9 cellular contexts compared by ENCODE assay signal in the genomic region with DNA sequence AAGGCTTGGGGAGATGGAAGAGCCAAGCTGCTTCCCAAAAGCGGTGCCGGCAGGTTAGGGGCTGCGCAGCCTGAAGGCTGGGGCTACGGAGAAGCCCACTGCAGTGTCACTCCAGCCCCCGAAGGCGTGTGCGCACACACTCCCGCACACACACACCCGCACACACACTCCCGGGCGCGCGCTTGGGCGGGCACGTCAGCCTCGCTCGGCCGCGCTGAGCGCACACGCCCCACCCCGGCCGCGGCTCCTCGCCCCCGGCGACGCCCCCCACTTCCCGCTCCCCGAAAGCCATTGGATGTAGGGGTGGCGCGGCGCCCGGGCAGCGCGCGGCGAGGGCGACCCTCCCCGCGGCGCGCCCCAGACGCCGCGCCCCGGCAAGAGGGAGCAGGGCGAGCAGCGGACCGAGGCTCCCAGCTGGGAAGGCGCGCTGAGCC. TPM values are rescaled to one million over a fixed set of nuclear protein-coding genes. Genes with fewer than 3 reads are reported as not detected.
DNase-seq lines count a peak whose midpoint lies in the region; ATAC-seq and TF ChIP-seq lines count a peak whose summit lies in the region.
"Had no signal": no experiment of that assay in that cellular context is flagged by ENCODE, and none has a peak within 500 bp of the region (broad histone marks: within the 10 kb centered on the region; RNA-seq: fewer than 3 reads in every experiment).

A gene with protein sequence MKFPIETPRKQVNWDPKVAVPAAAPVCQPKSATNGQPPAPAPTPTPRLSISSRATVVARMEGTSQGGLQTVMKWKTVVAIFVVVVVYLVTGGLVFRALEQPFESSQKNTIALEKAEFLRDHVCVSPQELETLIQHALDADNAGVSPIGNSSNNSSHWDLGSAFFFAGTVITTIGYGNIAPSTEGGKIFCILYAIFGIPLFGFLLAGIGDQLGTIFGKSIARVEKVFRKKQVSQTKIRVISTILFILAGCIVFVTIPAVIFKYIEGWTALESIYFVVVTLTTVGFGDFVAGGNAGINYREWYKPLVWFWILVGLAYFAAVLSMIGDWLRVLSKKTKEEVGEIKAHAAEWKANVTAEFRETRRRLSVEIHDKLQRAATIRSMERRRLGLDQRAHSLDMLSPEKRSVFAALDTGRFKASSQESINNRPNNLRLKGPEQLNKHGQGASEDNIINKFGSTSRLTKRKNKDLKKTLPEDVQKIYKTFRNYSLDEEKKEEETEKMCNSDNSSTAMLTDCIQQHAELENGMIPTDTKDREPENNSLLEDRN (minus strand): TSS at position 184 of the 434 bp plus-strand sequence. CDS start 471 bp downstream, outside the sequence.

- H3K27me3 Mint-ChIP-seq in CD4-positive, alpha-beta memory T cell: peaks cover 27 to 41% of the 10 kb centered on the region in 2 donors
- H3K27me3 Mint-ChIP-seq in neural crest cell (ENCODE audit: low read depth): peaks cover 44% of the 10 kb centered on the region

- peaks cover 0 to 1% (median 0%) of the 10 kb centered on the region in 8 donors for H3K9me3 Mint-ChIP-seq in CD4-positive, alpha-beta memory T cell
- no peaks in the 10 kb centered on the region for H3K9me3 Mint-ChIP-seq in neural crest cell

- H3K36me3 Mint-ChIP-seq in CD4-positive, alpha-beta memory T cell: no peaks in the 10 kb centered on the region
- H3K36me3 Mint-ChIP-seq in neural crest cell (ENCODE audit: low read depth): no peaks in the 10 kb centered on the region

- POLR2A ChIA-PET in CD4-positive, alpha-beta memory T cell (lab: Charles Lee; ENCODE audit: partially characterized antibody): no interaction called here

- no peak within 1 kb of the TSS for H3K27ac ChIP-seq in CD4-positive, alpha-beta memory T cell (ENCODE audit: low read depth, low read length)

- no peaks in the 10 kb centered on the region for H3K9me3 ChIP-seq in CD4-positive, alpha-beta memory T cell (ENCODE audit: control insufficient read depth in 1 of 2, low read length in 2 of 2)

- peak within 1 kb of the TSS in 7 of 8 donors; percentile 20 to 66 (median 30) for H3K4me3 Mint-ChIP-seq in CD4-positive, alpha-beta memory T cell
- peak within 1 kb of the TSS; percentile 95 for H3K4me3 Mint-ChIP-seq in neural crest cell

- no peaks in the 10 kb centered on the region for H3K36me3 ChIP-seq in CD4-positive, alpha-beta memory T cell (ENCODE audit: insufficient read depth, low read length)

- CTCF ChIA-PET in CD4-positive, alpha-beta memory T cell (lab: Charles Lee; ENCODE audit: partially characterized antibody): no interaction called here

- no peaks in the 10 kb centered on the region for H3K4me1 ChIP-seq in CD4-positive, alpha-beta memory T cell (ENCODE audit: insufficient read depth, low read length)

- no peak within 1 kb of the TSS for H3K4me3 ChIP-seq in CD4-positive, alpha-beta memory T cell (ENCODE audit: low read length in 2 of 2)
- H3K4me3 ChIP-seq: lung had no signal

- no peak within 1 kb of the TSS for H3K27ac Mint-ChIP-seq in CD4-positive, alpha-beta memory T cell
- no peak within 1 kb of the TSS for H3K27ac Mint-ChIP-seq in neural crest cell (ENCODE audit: unreplicated experiment)

- TF ChIP-seq CTCF in neural crest cell (conservative IDR thresholded peaks at IDR 0.05): no peak

- peak; percentile 28 for ATAC-seq in GM19328 (IDR thresholded peaks at IDR 0.05; ENCODE audit: unreplicated experiment)
- peak; percentile 41 for ATAC-seq in HG03432 (IDR thresholded peaks at IDR 0.05; ENCODE audit: unreplicated experiment)
- ATAC-seq in HG02763 (IDR thresholded peaks at IDR 0.05; ENCODE audit: unreplicated experiment): no peak

- peaks cover 0 to 8% (median 6%) of the 10 kb centered on the region in 4 donors for H3K4me1 Mint-ChIP-seq in CD4-positive, alpha-beta memory T cell
- peaks cover 30% of the 10 kb centered on the region for H3K4me1 Mint-ChIP-seq in neural crest cell

- no peak for DNase-seq in CD4-positive, alpha-beta memory T cell
- peak; percentile 69 for DNase-seq in cerebellum (ENCODE audit: low spot score)
- DNase-seq in neural crest cell (ENCODE audit: low read depth, low spot score): no peak
- DNase-seq in effector CD8-positive, alpha-beta T cell (lab: John Stamatoyannopoulos, UW): no peak
- DNase-seq in ureter (ENCODE audit: low spot score): no peak

- intact Hi-C loops in CD4-positive, alpha-beta memory T cell (cut with micrococcal nuclease): no loop called here

- H3K27me3 ChIP-seq in CD4-positive, alpha-beta memory T cell (ENCODE audit: insufficient read depth, low read length): peaks cover 24% of the 10 kb centered on the region

RNA-seq across cellular contexts. Expression of the gene that starts here (rescaled TPM):
- not detected for total RNA-seq in CD4-positive, alpha-beta memory T cell
- polyA plus RNA-seq in CD4-positive, alpha-beta memory T cell: not detected
- total RNA-seq in cerebellum (23.4 TPM), neural crest cell (8.5 and 11.5 TPM in 2 replicates), ureter (not detected)
- total RNA-seq: lung had no signal
